In the genomic region with DNA sequence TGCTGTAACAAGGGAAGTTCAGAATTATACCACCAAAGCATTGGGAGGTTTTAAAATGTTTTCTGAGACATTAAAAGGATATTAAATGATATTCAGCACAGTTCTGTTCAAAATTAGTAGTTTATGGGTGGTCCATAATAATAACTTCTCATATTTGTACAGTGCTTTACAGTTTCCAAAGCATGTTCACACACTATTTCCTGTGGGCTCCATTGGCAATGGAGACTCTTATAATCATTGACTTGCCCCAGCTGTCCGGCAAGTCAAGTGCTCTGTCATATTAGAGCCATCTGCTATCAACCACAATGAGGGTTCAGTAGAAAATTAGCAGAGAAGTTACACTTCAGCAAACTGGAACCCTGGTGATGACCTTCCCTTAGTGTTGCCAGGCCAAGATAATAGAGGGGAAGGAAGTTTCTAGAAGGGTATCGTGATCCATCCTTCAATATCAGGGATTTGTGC, we compare ENCODE assay signal across 10 cellular contexts.
DNase-seq lines count a peak whose midpoint lies in the region; ATAC-seq lines count a peak whose summit lies in the region.
"Had no signal": no experiment of that assay in that cellular context is flagged by ENCODE, and none has a peak within 500 bp of the region (broad histone marks: within the 10 kb centered on the region; RNA-seq: fewer than 3 reads in every experiment).

No MANE protein-coding gene starts in this region.

- POLR2A ChIA-PET in naive thymus-derived CD8-positive, alpha-beta T cell (lab: Charles Lee), result interaction anchor here (0.5 to 4.2 kb wide), 7 partner anchors 10 to 754 kb away, joined by 3 to 19 read pairs (median 3); no protein-coding TSS in a partner anchor

- H3K36me3 Mint-ChIP-seq in naive thymus-derived CD8-positive, alpha-beta T cell, result no peaks in the 10 kb centered on the region
- H3K36me3 Mint-ChIP-seq: stimulated activated memory B cell treated with anti-CD40 and anti-IgM and Interleukin-4, amounts not matched to agents 10 μg/mL and 1 μg/mL and 100 μg/mL, for 72 hours had no signal

- H3K27me3 Mint-ChIP-seq in naive thymus-derived CD8-positive, alpha-beta T cell, result no peaks in the 10 kb centered on the region

- no peaks in the 10 kb centered on the region for H3K9me3 Mint-ChIP-seq in naive thymus-derived CD8-positive, alpha-beta T cell
- H3K9me3 Mint-ChIP-seq: stimulated activated memory B cell treated with anti-CD40 and anti-IgM and Interleukin-4, amounts not matched to agents 10 μg/mL and 1 μg/mL and 100 μg/mL, for 72 hours had no signal

- H3K4me1 Mint-ChIP-seq in naive thymus-derived CD8-positive, alpha-beta T cell, result peaks cover 19 to 28% (median 25%) of the 10 kb centered on the region in 4 donors

- H3K4me3 Mint-ChIP-seq in naive thymus-derived CD8-positive, alpha-beta T cell, result peak overlapping the region in 3 of 10 donors; percentile 20 to 54 (median 49)
- H3K4me3 Mint-ChIP-seq: stimulated activated memory B cell treated with anti-CD40 and anti-IgM and Interleukin-4, amounts not matched to agents 10 μg/mL and 1 μg/mL and 100 μg/mL, for 72 hours had no signal

- ATAC-seq in GM18517 (IDR thresholded peaks at IDR 0.05; ENCODE audit: unreplicated experiment), result peak; percentile 54
- peak; percentile 57 for ATAC-seq in GM21529 (IDR thresholded peaks at IDR 0.05; ENCODE audit: unreplicated experiment)
- ATAC-seq in HG03460 (IDR thresholded peaks at IDR 0.05; ENCODE audit: unreplicated experiment), result peak; percentile 78
- ATAC-seq in naive thymus-derived CD8-positive, alpha-beta T cell, result peak; percentile 10 to 33
- ATAC-seq in HG03439 (IDR thresholded peaks at IDR 0.05; ENCODE audit: unreplicated experiment), result no peak
- ATAC-seq: stimulated activated memory B cell treated with anti-CD40 and anti-IgM and Interleukin-4, amounts not matched to agents 10 μg/mL and 1 μg/mL and 100 μg/mL, for 72 hours had no signal

- no peak for DNase-seq in naive thymus-derived CD8-positive, alpha-beta T cell
- no peak for DNase-seq in AML-193 (lab: John Stamatoyannopoulos, UW)
- DNase-seq in HCEC 1CT, result no peak
- DNase-seq: activated CD8-positive, alpha-beta memory T cell treated with anti-CD3 and anti-CD28 coated beads, Interleukin-2, amount 50 U/mL, for 4 hours; T1000 had no signal

- peak overlapping the region in 6 of 10 donors; percentile 24 to 86 (median 48) for H3K27ac Mint-ChIP-seq in naive thymus-derived CD8-positive, alpha-beta T cell
- H3K27ac Mint-ChIP-seq: stimulated activated memory B cell treated with anti-CD40 and anti-IgM and Interleukin-4, amounts not matched to agents 10 μg/mL and 1 μg/mL and 100 μg/mL, for 72 hours had no signal
